Comparison of ENCODE assay signal across 27 cellular contexts in genomic region chr18:23875966-23876365, GRCh38.
"Had no signal": no experiment of that assay in that cellular context is flagged by ENCODE, and none has a peak within 500 bp of the region (broad histone marks: within the 10 kb centered on the region; RNA-seq: fewer than 3 reads in every experiment).

No MANE protein-coding gene starts in this region.

- H3K9ac ChIP-seq: KMS-11 had no signal

- H3K27me3 ChIP-seq: brain microvascular endothelial cell had no signal

- ATAC-seq: activated CD8-positive, alpha-beta memory T cell treated with anti-CD3 and anti-CD28 coated beads, Interleukin-2, amount 10 ng/mL, durations not matched to agents 7 days and 5 days; activated naive CD8-positive, alpha-beta T cell treated with anti-CD3 and anti-CD28 coated beads, Interleukin-2, amount 50 U/mL, for 24 hours; SK-N-SH treated with all-trans-retinoic acid at 6 μM for 48 hours had no signal

- H3K27ac ChIP-seq: brain microvascular endothelial cell, KMS-11, VCaP had no signal

- H3K36me3 ChIP-seq: brain microvascular endothelial cell had no signal

- H3K4me2 ChIP-seq: KMS-11 had no signal

- DNase-seq: activated B cell treated with CpG ODN at 0.5 μM for 24 hours; activated CD4-positive, alpha-beta memory T cell treated with anti-CD3 and anti-CD28 coated beads, Interleukin-2, amount 10 ng/mL, durations not matched to agents 7 days and 5 days; activated CD4-positive, alpha-beta T cell treated with anti-CD3 and anti-CD28 coated beads for 48 hours; activated CD4-positive, CD25-positive, alpha-beta regulatory T cell treated with anti-CD3 and anti-CD28 coated beads, Interleukin-2, amount 50 U/mL, for 72 hours; activated CD8-positive, alpha-beta memory T cell treated with anti-CD3 and anti-CD28 coated beads for 24 hours; activated CD8-positive, alpha-beta memory T cell treated with anti-CD3 and anti-CD28 coated beads, Interleukin-2, amount 10 ng/mL, durations not matched to agents 7 days and 5 days; activated CD8-positive, alpha-beta memory T cell treated with anti-CD3 and anti-CD28 coated beads, Interleukin-2, amount 50 U/mL, for 48 hours; activated effector memory CD4-positive, alpha-beta T cell treated with Interleukin-2 at 50 U/mL for 16 hours; activated naive CD4-positive, alpha-beta T cell treated with anti-CD3 and anti-CD28 coated beads, Interleukin-2, amount 10 ng/mL, durations not matched to agents 7 days and 5 days; activated naive CD8-positive, alpha-beta T cell treated with anti-CD3 and anti-CD28 coated beads, Interleukin-2, amount 50 U/mL, for 24 hours; activated T-cell treated with anti-CD3 and anti-CD28 coated beads, Interleukin-2, amount 50 U/mL, for 48 hours; anterior cingulate cortex; brain microvascular endothelial cell; NCI-H1694; NCI-H1930; NCI-H2081 treated with DMSO at 0.1 percent for 48 hours; NCI-H226; NCI-H446 treated with DMSO at 0.1 percent for 48 hours; NK-92 treated with Interleukin-12 subunit alpha and Interleukin-12 subunit beta, amount 100 ng/mL, for 24 hours; SHP77 treated with DMSO at 0.1 percent for 48 hours; SW 1271; T-helper 1 cell; T-helper 2 cell; T-helper 9 cell had no signal
